In the genomic region with DNA sequence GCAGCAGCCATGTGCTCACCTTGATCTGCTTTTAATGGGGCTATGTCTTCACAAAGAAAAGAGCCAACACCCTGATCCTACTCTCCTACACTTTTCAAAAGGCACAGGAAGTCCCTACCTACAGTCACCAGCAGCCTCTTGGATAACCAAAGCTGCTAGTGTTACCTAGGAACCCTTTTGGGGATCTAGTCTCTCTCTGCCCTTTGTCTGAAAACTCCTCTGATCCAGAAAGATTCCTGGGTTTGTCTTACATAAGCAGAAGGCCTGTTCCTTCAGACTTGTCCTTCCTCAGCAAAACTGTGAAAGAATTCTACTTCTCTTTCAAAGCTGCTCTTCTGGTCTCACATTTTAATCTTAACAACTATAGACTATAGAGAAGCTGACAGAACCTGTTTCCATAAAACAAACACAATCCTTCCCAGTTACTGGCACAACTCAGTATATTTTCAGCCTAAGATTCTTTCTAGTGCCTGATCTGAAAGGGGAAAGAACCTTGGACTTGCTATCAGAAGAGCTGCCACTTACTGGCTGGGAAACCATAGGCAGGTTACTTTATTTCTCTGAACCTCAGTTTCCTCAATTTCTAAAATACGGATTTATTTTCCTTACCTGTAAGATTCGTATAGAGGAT, we compare ENCODE assay signal across 9 cellular contexts. TPM values are rescaled to one million over a fixed set of nuclear protein-coding genes. Genes with fewer than 3 reads are reported as not detected.
DNase-seq lines count a peak whose midpoint lies in the region; ATAC-seq and TF ChIP-seq lines count a peak whose summit lies in the region.
"Had no signal": no experiment of that assay in that cellular context is flagged by ENCODE, and none has a peak within 500 bp of the region (broad histone marks: within the 10 kb centered on the region; RNA-seq: fewer than 3 reads in every experiment).

No MANE protein-coding gene starts in this region.

- peak overlapping the region; percentile 87 to 90 for H3K27ac ChIP-seq in right atrium auricular region
- peak overlapping the region; percentile 73 for H3K27ac ChIP-seq in muscle layer of duodenum (ENCODE audit: low read length)
- H3K27ac ChIP-seq in vagina, result peak overlapping the region; percentile 96

- TF ChIP-seq POLR2A in vagina (IDR thresholded peaks at IDR 0.05), result no peak

- H3K4me3 Mint-ChIP-seq in brain, result peak overlapping the region; percentile 30 to 100 (median 98)

- no peaks in the 10 kb centered on the region for H3K9me3 Mint-ChIP-seq in brain

- peaks cover 22% of the 10 kb centered on the region for H3K36me3 ChIP-seq in right atrium auricular region
- H3K36me3 ChIP-seq in muscle layer of duodenum (ENCODE audit: control insufficient read depth in 1 of 2, insufficient read depth in 2 of 2, low read length in 2 of 2), result peaks cover 13 to 22% of the 10 kb centered on the region in 2 donors
- peaks cover 0 to 13% of the 10 kb centered on the region in 2 donors for H3K36me3 ChIP-seq in vagina

- H3K27me3 ChIP-seq in right atrium auricular region (no peaks in the 10 kb centered on the region), muscle layer of duodenum (ENCODE audit: low read depth, low read length) (no peaks in the 10 kb centered on the region), vagina (no peaks in the 10 kb centered on the region)

- H3K9me3 ChIP-seq in right atrium auricular region, result no peaks in the 10 kb centered on the region
- no peaks in the 10 kb centered on the region for H3K9me3 ChIP-seq in muscle layer of duodenum (ENCODE audit: control insufficient read depth in 1 of 2, low read length in 2 of 2)
- H3K9me3 ChIP-seq in vagina, result no peaks in the 10 kb centered on the region

- no peak for TF ChIP-seq CTCF in right atrium auricular region (IDR thresholded peaks at IDR 0.05)
- no peak for TF ChIP-seq CTCF in brain (conservative IDR thresholded peaks at IDR 0.05)
- TF ChIP-seq CTCF in vagina (IDR thresholded peaks at IDR 0.05), result no peak

- intact Hi-C loops in cardiac septum (cut with DNase I), result loop anchor here (5.0 kb wide), 3 partner anchors 73 to 273 kb away; partner anchors contain the start of genes ASXL1 and KIF3B
- intact Hi-C loops in vagina (cut with DNase I), result no loop called here

- peaks cover 68% of the 10 kb centered on the region for H3K4me1 Mint-ChIP-seq in brain

- DNase-seq in right atrium auricular region (ENCODE audit: low spot score) (no peak), cardiac septum (ENCODE audit: low spot score) (no peak), vagina (ENCODE audit: extremely low spot score in 2 of 2) (no peak), NOMO-1 (lab: John Stamatoyannopoulos, UW; ENCODE audit: unreplicated experiment in 2 of 2) (no peak)

- H3K4me1 ChIP-seq in right atrium auricular region (peaks cover 0 to 59% of the 10 kb centered on the region in 2 donors), muscle layer of duodenum (ENCODE audit: control insufficient read depth in 1 of 2, insufficient read depth in 2 of 2, low read length in 2 of 2) (peaks cover 28 to 57% of the 10 kb centered on the region in 2 donors), vagina (peaks cover 66% of the 10 kb centered on the region)

- peak overlapping the region; percentile 98 to 99 (median 98) for H3K27ac Mint-ChIP-seq in brain

- ATAC-seq in HG03135 (IDR thresholded peaks at IDR 0.05; ENCODE audit: unreplicated experiment) (no peak), HG02852 (IDR thresholded peaks at IDR 0.05; ENCODE audit: unreplicated experiment) (no peak)

- H3K4me3 ChIP-seq in right atrium auricular region (peak overlapping the region in 1 of 2 donors; percentile 87), muscle layer of duodenum (ENCODE audit: low read depth in 1 of 2, low read length in 2 of 2) (peak overlapping the region in 1 of 2 donors; percentile 5), vagina (no peak overlapping the region)
- H3K4me3 ChIP-seq: coronary artery had no signal

- H3K27me3 Mint-ChIP-seq in brain, result peaks cover 4% of the 10 kb centered on the region

- H3K36me3 Mint-ChIP-seq in brain, result peaks cover 29% of the 10 kb centered on the region

RNA-seq across cellular contexts. Expression of gene PLAGL2, which starts 2.9 kb away (rescaled TPM):
- 1 to 10 TPM; 7.0 to 8.1 TPM for total RNA-seq in right atrium auricular region
- total RNA-seq in cardiac septum, result 8.5 TPM
- 4.6 TPM for polyA plus RNA-seq in brain (ENCODE audit: insufficient read depth, low read depth, low replicate concordance)
- total RNA-seq in vagina, result 8.3 TPM

RNA-seq across cellular contexts. Expression of gene POFUT1, which starts 3.1 kb away (rescaled TPM):
- total RNA-seq in right atrium auricular region (10 to 100 TPM; 26.8 to 31.6 TPM), cardiac septum (22.6 TPM), vagina (27.7 TPM)
- polyA plus RNA-seq in brain (ENCODE audit: insufficient read depth, low read depth, low replicate concordance), result 20.6 TPM
